Comparison of ENCODE assay signal across 20 cellular contexts in genomic region chr11:10747733-10748132, GRCh38. TPM values are rescaled to one million over a fixed set of nuclear protein-coding genes. Genes with fewer than 3 reads are reported as not detected.
"Had no signal": no experiment of that assay in that cellular context is flagged by ENCODE, and none has a peak within 500 bp of the region (broad histone marks: within the 10 kb centered on the region; RNA-seq: fewer than 3 reads in every experiment).

No MANE protein-coding gene starts in this region.

- H3K27ac Mint-ChIP-seq: activated CD4-positive, alpha-beta T cell treated with anti-CD3 and anti-CD28 coated beads, Interleukin-2, amount 10 ng/mL, durations not matched to agents 7 days and 5 days; activated naive CD8-positive, alpha-beta T cell treated with anti-CD3 and anti-CD28 coated beads, Interleukin-2, amount 10 ng/mL, durations not matched to agents 7 days and 5 days; activated T-helper 1 cell treated with anti-CD3 and anti-CD28 coated beads, Interleukin-12 subunit alpha, Interleukin-12 subunit beta, Interleukin-2, Interleukin-4 antibody, amounts not matched to agents 30 ng/mL and 10 ng/mL and 1 ng/mL, durations not matched to agents 14 hours and 24 hours and 36 hours; natural killer cell had no signal

- H3K9me3 ChIP-seq: esophagus squamous epithelium, left lung, neutrophil, transverse colon, vagina had no signal

- H3K4me3 Mint-ChIP-seq: activated CD4-positive, alpha-beta T cell treated with anti-CD3 and anti-CD28 coated beads, Interleukin-2, amount 10 ng/mL, durations not matched to agents 7 days and 5 days; activated T-helper 1 cell treated with anti-CD3 and anti-CD28 coated beads, Interleukin-12 subunit alpha, Interleukin-12 subunit beta, Interleukin-2, Interleukin-4 antibody, amounts not matched to agents 30 ng/mL and 10 ng/mL and 1 ng/mL, durations not matched to agents 14 hours and 24 hours and 36 hours; central memory CD8-positive, alpha-beta T cell had no signal

- H3K27me3 Mint-ChIP-seq: activated CD4-positive, alpha-beta T cell treated with anti-CD3 and anti-CD28 coated beads, Interleukin-2, amount 10 ng/mL, durations not matched to agents 7 days and 5 days; activated naive CD8-positive, alpha-beta T cell treated with anti-CD3 and anti-CD28 coated beads, Interleukin-2, amount 10 ng/mL, durations not matched to agents 7 days and 5 days; central memory CD8-positive, alpha-beta T cell had no signal

- H3K4me3 ChIP-seq: coronary artery, esophagus squamous epithelium, left lung, skin epidermis, transverse colon, vagina had no signal

- H3K27ac ChIP-seq: coronary artery, esophagus squamous epithelium, left lung, neutrophil, skin epidermis, transverse colon, vagina had no signal

- H3K27me3 ChIP-seq: esophagus squamous epithelium, left lung, neutrophil, transverse colon, vagina had no signal

- DNase-seq: activated CD4-positive, alpha-beta T cell treated with anti-CD3 and anti-CD28 coated beads, Interleukin-2, amount 10 ng/mL, durations not matched to agents 7 days and 5 days; activated naive CD4-positive, alpha-beta T cell; activated naive CD8-positive, alpha-beta T cell treated with anti-CD3 and anti-CD28 coated beads, Interleukin-2, amount 10 ng/mL, durations not matched to agents 7 days and 5 days; esophagus squamous epithelium; hippocampal formation; kidney; left lung; mammary epithelial cell; natural killer cell; stimulated activated CD4-positive, alpha-beta T cell treated with anti-CD3 and anti-CD28 coated beads, Interleukin-4, amount 100 ng/mL, for 24 hours; stimulated activated naive CD8-positive, alpha-beta T cell treated with anti-CD3 and anti-CD28 coated beads, Interleukin-15, Interleukin-2, amounts not matched to agents 100 U/mL and 50 U/mL, for 24 hours; transverse colon had no signal

- H3K36me3 Mint-ChIP-seq: natural killer cell had no signal

- H3K36me3 ChIP-seq: esophagus squamous epithelium, left lung, neutrophil, transverse colon, vagina had no signal

- H3K9me3 Mint-ChIP-seq: activated CD4-positive, alpha-beta T cell treated with anti-CD3 and anti-CD28 coated beads, Interleukin-2, amount 10 ng/mL, durations not matched to agents 7 days and 5 days; activated naive CD8-positive, alpha-beta T cell treated with anti-CD3 and anti-CD28 coated beads, Interleukin-2, amount 10 ng/mL, durations not matched to agents 7 days and 5 days; activated T-helper 1 cell treated with anti-CD3 and anti-CD28 coated beads, Interleukin-12 subunit alpha, Interleukin-12 subunit beta, Interleukin-2, Interleukin-4 antibody, amounts not matched to agents 30 ng/mL and 10 ng/mL and 1 ng/mL, durations not matched to agents 14 hours and 24 hours and 36 hours; brain; central memory CD8-positive, alpha-beta T cell; natural killer cell had no signal

- ATAC-seq: left lung; natural killer cell; stimulated activated naive CD8-positive, alpha-beta T cell treated with anti-CD3 and anti-CD28 coated beads, Interleukin-15, Interleukin-2, amounts not matched to agents 100 U/mL and 50 U/mL, for 24 hours had no signal

RNA-seq across cellular contexts. Expression of gene IRAG1, which starts 54.2 kb away (rescaled TPM):
- total RNA-seq: activated CD4-positive, alpha-beta T cell treated with anti-CD3 and anti-CD28 coated beads, Interleukin-2, amount 10 ng/mL, durations not matched to agents 7 days and 5 days; activated CD8-positive, alpha-beta memory T cell treated with anti-CD3 and anti-CD28 coated beads for 36 hours; activated naive CD8-positive, alpha-beta T cell treated with anti-CD3 and anti-CD28 coated beads, Interleukin-2, amount 10 ng/mL, durations not matched to agents 7 days and 5 days; activated T-helper 1 cell treated with anti-CD3 and anti-CD28 coated beads, Interleukin-12 subunit alpha, Interleukin-12 subunit beta, Interleukin-2, Interleukin-4 antibody, amounts not matched to agents 30 ng/mL and 10 ng/mL and 1 ng/mL, durations not matched to agents 14 hours and 24 hours and 36 hours had no signal
